In the genomic region with DNA sequence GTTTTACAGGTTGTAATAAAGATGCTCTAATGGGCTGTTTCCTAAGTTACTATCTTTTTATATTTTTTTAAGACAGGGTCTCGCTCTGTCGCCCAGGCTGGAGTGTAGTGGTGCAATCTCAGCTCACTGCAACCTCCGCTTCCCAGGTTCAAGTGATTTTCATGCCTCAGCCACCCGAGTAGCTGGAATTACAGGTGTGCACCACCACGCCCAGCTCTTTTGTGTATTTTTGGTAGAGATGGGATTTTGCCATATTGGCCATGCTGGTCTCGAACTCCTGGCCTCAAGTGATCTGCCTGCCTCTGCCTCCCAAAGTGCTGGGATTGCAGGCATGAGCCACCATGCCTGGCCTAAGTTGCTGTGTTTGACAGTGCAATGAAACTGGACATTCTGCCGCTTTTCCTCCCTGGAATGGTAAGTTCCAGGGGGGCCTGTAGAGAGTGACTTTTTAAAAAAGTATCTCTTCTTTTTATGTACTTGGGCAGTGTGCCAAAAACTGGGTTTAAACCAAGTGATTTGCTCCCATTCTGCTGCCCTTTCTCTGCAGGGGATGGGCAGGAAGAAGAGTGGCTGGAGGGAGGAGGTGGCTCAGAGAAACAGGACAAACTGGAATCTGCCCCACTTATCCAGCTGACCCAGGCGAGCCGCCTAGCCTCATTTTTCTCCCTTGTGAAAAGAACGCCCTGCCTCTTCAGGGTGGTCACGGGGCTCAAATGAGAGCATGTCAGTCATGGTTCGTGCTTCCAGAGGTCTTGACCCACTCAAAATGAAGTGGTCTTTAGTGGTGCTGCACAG, we compare ENCODE assay signal across 10 cellular contexts. TPM values are rescaled to one million over a fixed set of nuclear protein-coding genes. Genes with fewer than 3 reads are reported as not detected.
DNase-seq lines count a peak whose midpoint lies in the region; ATAC-seq and TF ChIP-seq lines count a peak whose summit lies in the region.
"Had no signal": no experiment of that assay in that cellular context is flagged by ENCODE, and none has a peak within 500 bp of the region (broad histone marks: within the 10 kb centered on the region; RNA-seq: fewer than 3 reads in every experiment).

No MANE protein-coding gene starts in this region.

- no peak for TF ChIP-seq CTCF in left lung (IDR thresholded peaks at IDR 0.05)

- no peak for ATAC-seq in activated CD8-positive, alpha-beta T cell treated with anti-CD3 and anti-CD28 coated beads, Interleukin-2, amount 10 ng/mL, durations not matched to agents 7 days and 5 days
- ATAC-seq in left lung = peak; percentile 67
- no peak for ATAC-seq in HG03378 (IDR thresholded peaks at IDR 0.05; ENCODE audit: unreplicated experiment)
- ATAC-seq in GM18505 (IDR thresholded peaks at IDR 0.05; ENCODE audit: unreplicated experiment) = no peak
- no peak for ATAC-seq in HG03159 (IDR thresholded peaks at IDR 0.05; ENCODE audit: unreplicated experiment)

- peak; percentile 86 for DNase-seq in HT-29 (ENCODE audit: low spot score)
- DNase-seq in activated CD8-positive, alpha-beta T cell treated with anti-CD3 and anti-CD28 coated beads, Interleukin-2, amount 10 ng/mL, durations not matched to agents 7 days and 5 days = no peak
- DNase-seq in left lung = peak in 1 of 2 donors; percentile 83
- no peak for DNase-seq in NCI-H1694 (lab: John Stamatoyannopoulos, UW)
- DNase-seq: GDM1 had no signal

- intact Hi-C loops in left lung (cut with DNase I) = no loop called here

- H3K36me3 ChIP-seq in BLaER1 (peaks cover 43% of the 10 kb centered on the region), left lung (peaks cover 0 to 15% of the 10 kb centered on the region in 2 donors)

- peak overlapping the region; percentile 88; the same call in 1 of the 2 replicates for H3K9ac ChIP-seq in BLaER1

- H3K4me3 ChIP-seq in BLaER1 = peak overlapping the region; percentile 92
- peak overlapping the region in 1 of 2 donors; percentile 94 for H3K4me3 ChIP-seq in left lung

- peak overlapping the region; percentile 93 for H3K4me2 ChIP-seq in BLaER1

- H3K27ac ChIP-seq in BLaER1 (no peak overlapping the region), left lung (peak overlapping the region in 1 of 2 donors; percentile 27)
- H3K27ac ChIP-seq: ascending aorta had no signal

- peaks cover 11% of the 10 kb centered on the region; the same call in 1 of the 2 replicates for H4K20me1 ChIP-seq in BLaER1

- CTCF ChIA-PET in activated CD8-positive, alpha-beta T cell treated with anti-CD3 and anti-CD28 coated beads, Interleukin-2, amount 10 ng/mL, durations not matched to agents 7 days and 5 days (lab: Charles Lee) = interaction anchor here (3.1 kb wide), 1 partner anchor 21 kb away, joined by 11 read pairs; no protein-coding TSS in a partner anchor

- H3K27me3 ChIP-seq in BLaER1 = no peaks in the 10 kb centered on the region
- H3K27me3 ChIP-seq in left lung = no peaks in the 10 kb centered on the region
- H3K27me3 ChIP-seq: ascending aorta had no signal

- no peaks in the 10 kb centered on the region for H3K9me3 Mint-ChIP-seq in activated CD8-positive, alpha-beta T cell treated with anti-CD3 and anti-CD28 coated beads, Interleukin-2, amount 10 ng/mL, durations not matched to agents 7 days and 5 days (ENCODE audit: insufficient read depth)

- H3K4me1 ChIP-seq in BLaER1 (peaks cover 50% of the 10 kb centered on the region), left lung (peaks cover 4 to 28% of the 10 kb centered on the region in 2 donors)

- H3K27ac Mint-ChIP-seq in activated CD8-positive, alpha-beta T cell treated with anti-CD3 and anti-CD28 coated beads, Interleukin-2, amount 10 ng/mL, durations not matched to agents 7 days and 5 days = no peak overlapping the region

- H3K9me3 ChIP-seq in BLaER1 (no peaks in the 10 kb centered on the region), left lung (no peaks in the 10 kb centered on the region)
- H3K9me3 ChIP-seq: ascending aorta had no signal

- H3K27me3 Mint-ChIP-seq in activated CD8-positive, alpha-beta T cell treated with anti-CD3 and anti-CD28 coated beads, Interleukin-2, amount 10 ng/mL, durations not matched to agents 7 days and 5 days (ENCODE audit: low read depth) = no peaks in the 10 kb centered on the region

- H3K36me3 Mint-ChIP-seq in activated CD8-positive, alpha-beta T cell treated with anti-CD3 and anti-CD28 coated beads, Interleukin-2, amount 10 ng/mL, durations not matched to agents 7 days and 5 days (ENCODE audit: low read depth) = peaks cover 37% of the 10 kb centered on the region

- peak overlapping the region; percentile 81 for H3K4me3 Mint-ChIP-seq in activated CD8-positive, alpha-beta T cell treated with anti-CD3 and anti-CD28 coated beads, Interleukin-2, amount 10 ng/mL, durations not matched to agents 7 days and 5 days

- POLR2A ChIA-PET in activated CD8-positive, alpha-beta T cell treated with anti-CD3 and anti-CD28 coated beads, Interleukin-2, amount 10 ng/mL, durations not matched to agents 7 days and 5 days (lab: Charles Lee) = interaction anchor here (0.7 to 1.0 kb wide), 2 partner anchors 11 to 20 kb away, joined by 3 to 4 read pairs; no protein-coding TSS in a partner anchor

- peaks cover 35% of the 10 kb centered on the region for H3K4me1 Mint-ChIP-seq in activated CD8-positive, alpha-beta T cell treated with anti-CD3 and anti-CD28 coated beads, Interleukin-2, amount 10 ng/mL, durations not matched to agents 7 days and 5 days (ENCODE audit: low read depth)

- no peak for TF ChIP-seq POLR2A in GM18505 (IDR thresholded peaks at IDR 0.05; ENCODE audit: borderline replicate concordance, extremely low read depth, insufficient read depth, insufficient read length)

RNA-seq across cellular contexts. Expression of a gene that starts 2.3 kb away (rescaled TPM):
- total RNA-seq in HT-29 (2014; rRNA removed; shearing (Covaris generic)) = 96.0 and 102 TPM in 2 replicates
- total RNA-seq in activated CD8-positive, alpha-beta T cell treated with anti-CD3 and anti-CD28 coated beads, Interleukin-2, amount 10 ng/mL, durations not matched to agents 7 days and 5 days = 10 to 100 TPM; 18.9 to 19.2 TPM
- total RNA-seq in left lung = 10 to 100 TPM; 22.4 to 26.8 TPM

RNA-seq across cellular contexts. Expression of a gene that starts 19.9 kb away (rescaled TPM):
- total RNA-seq in HT-29 (2014; rRNA removed; shearing (Covaris generic)) = 1.9 and 2.7 TPM in 2 replicates
- total RNA-seq in activated CD8-positive, alpha-beta T cell treated with anti-CD3 and anti-CD28 coated beads, Interleukin-2, amount 10 ng/mL, durations not matched to agents 7 days and 5 days = not detected
- total RNA-seq in left lung = 10 to 100 TPM in 1 of 2 donors, under 1 TPM in 1; 0.73 to 10.7 TPM
- total RNA-seq: ascending aorta had no signal
